ENCODE assay signal across 2 cellular contexts in genomic region chr9:132172185-132172584, GRCh38.
TF ChIP-seq lines count a peak whose summit lies in the region.

No MANE protein-coding gene starts in this region.

TF ChIP-seq in HepG2, 621 proteins besides CTCF, POLR2A, EP300 and RAD21:
- no peak for TF ChIP-seq AFF4 (CRISPR knock-in tag; IDR thresholded peaks at IDR 0.05)
- TF ChIP-seq ZNF768 (CRISPR knock-in tag; IDR thresholded peaks at IDR 0.05): peak; percentile 65; the same call in 1 of the 2 replicates
- TF ChIP-seq ATF1 (CRISPR knock-in tag; IDR thresholded peaks at IDR 0.05): no peak
- no peak for TF ChIP-seq RORA (CRISPR knock-in tag; IDR thresholded peaks at IDR 0.05)

TF ChIP-seq in K562, 482 proteins besides CTCF, POLR2A, EP300 and RAD21:
- no peak for TF ChIP-seq NONO (IDR thresholded peaks at IDR 0.05; ENCODE audit: low read depth in 2 of 2, low read length in 1 of 2)
- no peak for TF ChIP-seq POLR2AphosphoS5 (IDR thresholded peaks at IDR 0.05; ENCODE audit: control insufficient read depth, insufficient read depth, low read depth, low read length)
- peak; percentile 50 for TF ChIP-seq ZFP36 (IDR thresholded peaks at IDR 0.05; ENCODE audit: low read depth, low read length, partially characterized antibody)
- no peak for TF ChIP-seq NRF1 (conservative IDR thresholded peaks at IDR 0.05 in 1 of 2, IDR thresholded peaks at IDR 0.05 in 1 of 2)
- no peak for TF ChIP-seq ZKSCAN8 (CRISPR knock-in tag; IDR thresholded peaks at IDR 0.05)
- peak; percentile 60 for TF ChIP-seq RBM25 (IDR thresholded peaks at IDR 0.05; ENCODE audit: low read depth, low read length, severe bottlenecking)
- TF ChIP-seq CUX1 (CRISPR knock-in tag; IDR thresholded peaks at IDR 0.05): no peak
- TF ChIP-seq ZNF232 (CRISPR knock-in tag; IDR thresholded peaks at IDR 0.05): no peak
- TF ChIP-seq BCOR (IDR thresholded peaks at IDR 0.05): peak; percentile 62
- TF ChIP-seq ZFX (CRISPR knock-in tag; IDR thresholded peaks at IDR 0.05): no peak
- TF ChIP-seq SIN3B (IDR thresholded peaks at IDR 0.05; ENCODE audit: low read depth): no peak
- TF ChIP-seq SETDB1 (IDR thresholded peaks at IDR 0.05; ENCODE audit: low read length): no peak
- no peak for TF ChIP-seq MTF1 (CRISPR knock-in tag; IDR thresholded peaks at IDR 0.05; ENCODE audit: borderline replicate concordance)
- no peak for TF ChIP-seq ZNF24 (IDR thresholded peaks at IDR 0.05)
TF ChIP-seq in K562: peak in this region for 3.
